Comparison of ENCODE assay signal across 10 cellular contexts in genomic region chr5:157548513-157549282, GRCh38. TPM values are rescaled to one million over a fixed set of nuclear protein-coding genes. Genes with fewer than 3 reads are reported as not detected.
DNase-seq lines count a peak whose midpoint lies in the region; ATAC-seq and TF ChIP-seq lines count a peak whose summit lies in the region.
"Had no signal": no experiment of that assay in that cellular context is flagged by ENCODE, and none has a peak within 500 bp of the region (broad histone marks: within the 10 kb centered on the region; RNA-seq: fewer than 3 reads in every experiment).

No MANE protein-coding gene starts in this region.

- H3K27ac ChIP-seq in gastroesophageal sphincter = peak overlapping the region; percentile 75 to 91 (median 84)
- peak overlapping the region; percentile 56 to 62 for H3K27ac ChIP-seq in tibial artery
- no peak overlapping the region for H3K27ac ChIP-seq in ovary

- no peaks in the 10 kb centered on the region for H3K36me3 ChIP-seq in gastroesophageal sphincter
- no peaks in the 10 kb centered on the region for H3K36me3 ChIP-seq in tibial artery
- no peaks in the 10 kb centered on the region for H3K36me3 ChIP-seq in ovary

- peak; percentile 87 for ATAC-seq in gastroesophageal sphincter

- H3K4me1 Mint-ChIP-seq in activated T-cell treated with anti-CD3 and anti-CD28 coated beads, Interleukin-2, amount 50 U/mL, for 24 hours (ENCODE audit: low read depth) = peaks cover 78% of the 10 kb centered on the region

- no peaks in the 10 kb centered on the region for H3K27me3 Mint-ChIP-seq in activated T-cell treated with anti-CD3 and anti-CD28 coated beads, Interleukin-2, amount 50 U/mL, for 24 hours

- WGBS in gastroesophageal sphincter (ENCODE audit: low coverage in 1 of 2), 2 donors = 56 to 84% methylated on average over 3 of the region's 4 CpGs
- 77 to 94% (median 88%) methylated on average over 4 of the region's 4 CpGs for whole genome bisulfite sequencing in ovary, 3 donors

- H3K9me3 Mint-ChIP-seq in activated T-cell treated with anti-CD3 and anti-CD28 coated beads, Interleukin-2, amount 50 U/mL, for 24 hours = no peaks in the 10 kb centered on the region

- no peak for DNase-seq in activated T-cell treated with anti-CD3 and anti-CD28 coated beads, Interleukin-2, amount 50 U/mL, for 24 hours
- DNase-seq in activated T-cell treated with anti-CD3 and anti-CD28 coated beads, Interleukin-2, amount 50 U/mL, for 48 hours = no peak
- DNase-seq in T1000 (lab: John Stamatoyannopoulos, UW) (peak; percentile 46), tibial artery (peak in 1 of 2 donors; percentile 57), posterior vena cava (ENCODE audit: low spot score) (no peak), ovary (no peak)
- no peak for DNase-seq in effector CD4-positive, alpha-beta T cell
- DNase-seq: DMS 273 treated with DMSO at 0.1 percent for 48 hours, NCI-H1436 had no signal

- no peaks in the 10 kb centered on the region for H3K27me3 ChIP-seq in gastroesophageal sphincter
- H3K27me3 ChIP-seq in tibial artery = no peaks in the 10 kb centered on the region
- no peaks in the 10 kb centered on the region for H3K27me3 ChIP-seq in ovary

- no peak for TF ChIP-seq CTCF in gastroesophageal sphincter (IDR thresholded peaks at IDR 0.05)
- no peak for TF ChIP-seq CTCF in tibial artery (IDR thresholded peaks at IDR 0.05)
- no peak for TF ChIP-seq CTCF in ovary (IDR thresholded peaks at IDR 0.05)

- peaks cover 25 to 80% (median 32%) of the 10 kb centered on the region in 3 donors for H3K4me1 ChIP-seq in gastroesophageal sphincter
- peaks cover 0 to 70% (median 37%) of the 10 kb centered on the region in 4 donors for H3K4me1 ChIP-seq in tibial artery
- peaks cover 7% of the 10 kb centered on the region for H3K4me1 ChIP-seq in ovary (ENCODE audit: insufficient read depth)

- H3K4me3 ChIP-seq in gastroesophageal sphincter (no peak overlapping the region), tibial artery (peak overlapping the region in 1 of 2 donors; percentile 14), ovary (no peak overlapping the region)

- no peak for TF ChIP-seq POLR2A in gastroesophageal sphincter (IDR thresholded peaks at IDR 0.05)
- no peak for TF ChIP-seq POLR2A in ovary (IDR thresholded peaks at IDR 0.05)

- peak overlapping the region; percentile 20 for H3K27ac Mint-ChIP-seq in activated T-cell treated with anti-CD3 and anti-CD28 coated beads, Interleukin-2, amount 50 U/mL, for 24 hours

- no peak overlapping the region for H3K4me3 Mint-ChIP-seq in activated T-cell treated with anti-CD3 and anti-CD28 coated beads, Interleukin-2, amount 50 U/mL, for 24 hours

- H3K9me3 ChIP-seq in gastroesophageal sphincter = no peaks in the 10 kb centered on the region
- H3K9me3 ChIP-seq in tibial artery = no peaks in the 10 kb centered on the region
- H3K9me3 ChIP-seq in ovary = no peaks in the 10 kb centered on the region

- peaks cover 27% of the 10 kb centered on the region for H3K36me3 Mint-ChIP-seq in activated T-cell treated with anti-CD3 and anti-CD28 coated beads, Interleukin-2, amount 50 U/mL, for 24 hours (ENCODE audit: low read depth)

- no peak for TF ChIP-seq EP300 in gastroesophageal sphincter (IDR thresholded peaks at IDR 0.05)
- TF ChIP-seq EP300 in ovary (IDR thresholded peaks at IDR 0.05) = no peak

- intact Hi-C loops in tibial artery (cut with DNase I; ENCODE audit: low total_unique reads) = no loop called here
- intact Hi-C loops in posterior vena cava (cut with DNase I) = no loop called here
- intact Hi-C loops in ovary (cut with DNase I) = no loop called here

RNA-seq across cellular contexts. Expression of gene ADAM19, which starts 26.9 kb away (rescaled TPM):
- total RNA-seq in gastroesophageal sphincter (10 to 100 TPM; 19.3 to 38.5 (median 31.2) TPM), posterior vena cava (10 to 100 TPM; 37.0 to 47.0 TPM), ovary (10 to 100 TPM in 2 of 7 donors, 1 to 10 TPM in 5; 1.7 to 11.6 (median 3.0) TPM)
- polyA plus RNA-seq in ovary = 10 to 100 TPM in 1 of 2 donors, 1 to 10 TPM in 1; 1.6 to 10.1 TPM

Comparison
In these comparisons a context has a peak if more than half of its experiments do, and no peak if none do; other contexts are left out.
1. H3K27ac ChIP-seq: peak in gastroesophageal sphincter (4 of 4) and tibial artery (2 of 2); none in ovary (0 of 2).